1 cellular context compared by ENCODE assay signal in genomic region chr11:107043242-107043991, GRCh38.
TF ChIP-seq lines count a peak whose summit lies in the region.

No MANE protein-coding gene starts in this region.

TF ChIP-seq in GM12878, 131 proteins besides CTCF, POLR2A, EP300 and RAD21 (continued from another document):
- TF ChIP-seq RUNX3 (IDR thresholded peaks at IDR 0.05; ENCODE audit: low read length), result peak; percentile 100
- peak; percentile 91 for TF ChIP-seq MEF2A (IDR thresholded peaks at IDR 0.05; ENCODE audit: insufficient read depth, low read depth, low read length)
- TF ChIP-seq PML (IDR thresholded peaks at IDR 0.05; ENCODE audit: low read length), result peak; percentile 95
- no peak for TF ChIP-seq YBX1 (IDR thresholded peaks at IDR 0.05)
- TF ChIP-seq BCL3 (IDR thresholded peaks at IDR 0.05; ENCODE audit: borderline replicate concordance, insufficient read depth, low read depth, low read length, poor library complexity, severe bottlenecking), result peak; percentile 96
- TF ChIP-seq BMI1 (IDR thresholded peaks at IDR 0.05; ENCODE audit: borderline replicate concordance), result peak; percentile 63
- TF ChIP-seq IRF4 (IDR thresholded peaks at IDR 0.05; ENCODE audit: low read depth, low read length), result peak; percentile 72
- TF ChIP-seq CEBPB (IDR thresholded peaks at IDR 0.05; ENCODE audit: borderline replicate concordance in 1 of 2, low read depth in 2 of 2, low read length in 2 of 2), result peak in 1 of 2 experiments; percentile 97; a peak in 1 of 4 replicates
- TF ChIP-seq CREM (IDR thresholded peaks at IDR 0.05; ENCODE audit: low read depth), result peak; percentile 94
- TF ChIP-seq ATF3 (IDR thresholded peaks at IDR 0.05; ENCODE audit: borderline replicate concordance, extremely low read depth, low read depth, low read length), result no peak
- TF ChIP-seq MTA3 (IDR thresholded peaks at IDR 0.05; ENCODE audit: borderline replicate concordance, low read length), result peak; percentile 93
- 0 out of 2 replicates have a peak, but pooled peaks have one; percentile 15 for TF ChIP-seq RAD51 (IDR thresholded peaks at IDR 0.05)
- no peak for TF ChIP-seq ESRRA (IDR thresholded peaks at IDR 0.05; ENCODE audit: low read length)
- peak; percentile 83 for TF ChIP-seq TBL1XR1 (IDR thresholded peaks at IDR 0.05; ENCODE audit: low read depth, low read length)
- TF ChIP-seq TCF7 (IDR thresholded peaks at IDR 0.05; ENCODE audit: borderline replicate concordance), result peak; percentile 99
- 0 out of 2 replicates have a peak, but pooled peaks have one; percentile 33 for TF ChIP-seq STAT3 (IDR thresholded peaks at IDR 0.05; ENCODE audit: low read depth, low read length)
- no peak for TF ChIP-seq RB1 (IDR thresholded peaks at IDR 0.05; ENCODE audit: borderline replicate concordance)
- TF ChIP-seq ZZZ3 (IDR thresholded peaks at IDR 0.05; ENCODE audit: control insufficient read depth, insufficient read length, low read depth), result no peak
- peak; percentile 81 for TF ChIP-seq MLLT1 (IDR thresholded peaks at IDR 0.05)
- peak; percentile 93 for TF ChIP-seq BCL11A (IDR thresholded peaks at IDR 0.05; ENCODE audit: low read depth, low read length)
